In the genomic region with DNA sequence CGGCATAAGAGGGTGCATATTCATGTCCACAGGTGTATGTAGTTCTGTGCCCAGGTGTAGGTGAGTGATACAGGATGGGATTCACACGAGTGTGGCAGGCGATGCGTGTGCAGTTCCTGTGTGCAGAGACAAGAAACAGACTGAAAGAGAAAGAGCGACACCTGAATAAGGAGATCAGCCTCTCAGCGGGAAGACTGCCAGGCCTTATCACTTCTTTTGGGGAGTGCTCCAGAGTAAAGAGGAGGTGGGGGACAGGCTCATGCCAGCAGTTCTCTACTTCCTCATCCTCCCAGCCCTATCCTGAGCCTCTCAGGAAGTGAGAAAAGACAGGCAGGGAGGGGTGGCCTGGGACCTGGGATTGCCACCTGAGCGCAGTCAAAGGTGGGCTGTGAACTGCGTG, we compare ENCODE assay signal across 26 cellular contexts. TPM values are rescaled to one million over a fixed set of nuclear protein-coding genes. Genes with fewer than 3 reads are reported as not detected.
"Had no signal": no experiment of that assay in that cellular context is flagged by ENCODE, and none has a peak within 500 bp of the region (broad histone marks: within the 10 kb centered on the region; RNA-seq: fewer than 3 reads in every experiment).

No MANE protein-coding gene starts in this region.

- H3K36me3 ChIP-seq: esophagus muscularis mucosa, spleen, thyroid gland, upper lobe of right lung had no signal

- H3K4me2 ChIP-seq: SK-N-SH had no signal

- H3K27ac ChIP-seq: esophagus muscularis mucosa, thyroid gland, upper lobe of right lung had no signal

- H3K9me2 ChIP-seq: SK-N-SH had no signal

- H3K9ac ChIP-seq: SK-N-SH had no signal

- H3K9me3 ChIP-seq: esophagus muscularis mucosa, SK-N-SH, spleen, thyroid gland, upper lobe of right lung had no signal

- DNase-seq: activated CD4-positive, alpha-beta T cell treated with anti-CD3 and anti-CD28 coated beads, Interleukin-2, amount 10 ng/mL, durations not matched to agents 24 days and 14 days; activated gamma-delta T cell treated with Interleukin-2 at 50 U/mL for 16 hours; activated T-cell treated with anti-CD3 and anti-CD28 coated beads, Interleukin-2, amount 50 U/mL, for 1 hour; anterior cingulate cortex; caudate nucleus; effector memory CD4-positive, alpha-beta T cell; glutamatergic neuron; islet precursor cell; left cardiac atrium; mammary epithelial cell; midbrain; retina; SK-N-SH; spleen; stimulated activated CD4-positive, alpha-beta T cell treated with anti-CD3 and anti-CD28 coated beads, Interleukin-4, amount 100 ng/mL, for 1 hour; stimulated activated naive CD4-positive, alpha-beta T cell treated with Interleukin-2 at 50 U/mL for 16 hours; substantia nigra; thyroid gland; upper lobe of right lung had no signal

- H3K4me1 ChIP-seq: thyroid gland had no signal

- FAIRE-seq: frontal cortex had no signal

- H3K27me3 ChIP-seq: thyroid gland, upper lobe of right lung had no signal

- H3K4me3 ChIP-seq: esophagus muscularis mucosa, spleen, thyroid gland, upper lobe of right lung had no signal

RNA-seq across cellular contexts. Expression of a gene that starts 2.8 kb away (rescaled TPM):
- total RNA-seq: activated CD4-positive, alpha-beta T cell treated with anti-CD3 and anti-CD28 coated beads, Interleukin-2, amount 10 ng/mL, durations not matched to agents 24 days and 14 days; dermis blood vessel endothelial cell; esophagus muscularis mucosa; left cardiac atrium; mammary epithelial cell; osteoblast; progenitor cell of endocrine pancreas; spleen; T-helper 2 cell treated with Interferon-gamma antibody and Interleukin-4, amounts not matched to agents 100 ng/mL and 5 ng/mL, for 36 hours; thyroid gland; upper lobe of right lung had no signal
- polyA plus RNA-seq: mammary epithelial cell, neural cell, SK-N-SH had no signal
